Comparison of ENCODE assay signal across 32 cellular contexts in genomic region chrX:122940199-122940598, GRCh38.
A peak's percentile ranks its signal among the peaks of the same experiment; 100 is the strongest.
DNase-seq lines count a peak whose midpoint lies in the region; ATAC-seq, FAIRE-seq and TF ChIP-seq lines count a peak whose summit lies in the region.
"Had no signal": no experiment of that assay in that cellular context is flagged by ENCODE, and none has a peak within 500 bp of the region (broad histone marks: within the 10 kb centered on the region; RNA-seq: fewer than 3 reads in every experiment).

No MANE protein-coding gene starts in this region.

- no peak overlapping the region for H2BK15ac ChIP-seq in IMR-90 (ENCODE audit: low read depth, low read length)

- H4K5ac ChIP-seq in IMR-90 (ENCODE audit: low read depth, low read length): no peak overlapping the region

- ATAC-seq in HepG2 (no peak), right lobe of liver (no peak), A549 (no peak), IMR-90 (ENCODE audit: low read depth) (no peak), GM19035 (IDR thresholded peaks at IDR 0.05; ENCODE audit: unreplicated experiment) (no peak)
- ATAC-seq: CD8-positive, alpha-beta T cell had no signal

- no peak overlapping the region for H2AK5ac ChIP-seq in IMR-90 (ENCODE audit: low read depth, low read length)

- TF ChIP-seq CTCF in HepG2 (CRISPR knock-in tag; IDR thresholded peaks at IDR 0.05): no peak
- no peak for TF ChIP-seq CTCF in right lobe of liver (IDR thresholded peaks at IDR 0.05)
- no peak for TF ChIP-seq CTCF in A549 (IDR thresholded peaks at IDR 0.05)
- TF ChIP-seq CTCF in IMR-90 (conservative IDR thresholded peaks at IDR 0.05; ENCODE audit: low read depth, low read length): no peak

- TF ChIP-seq RAD21 in HepG2 (CRISPR knock-in tag; IDR thresholded peaks at IDR 0.05) (no peak), A549 (conservative IDR thresholded peaks at IDR 0.05 in 1 of 2, IDR thresholded peaks at IDR 0.05 in 1 of 2) (no peak), IMR-90 (IDR thresholded peaks at IDR 0.05; ENCODE audit: low read length) (no peak)

- H3K9ac ChIP-seq in HepG2 (ENCODE audit: insufficient read depth, low read depth, low read length) (no peak overlapping the region), IMR-90 (ENCODE audit: low read depth, low read length) (no peak overlapping the region)
- H3K9ac ChIP-seq: BLaER1; BLaER1 treated with 17β-estradiol and CSF1 and Interleukin-3, amounts not matched to agents 10 nM and 100 nM had no signal

- H4K20me1 ChIP-seq in HepG2 (ENCODE audit: insufficient read depth, low read length) (no peaks in the 10 kb centered on the region), IMR-90 (ENCODE audit: insufficient read depth, low read length) (no peaks in the 10 kb centered on the region)
- H4K20me1 ChIP-seq: BLaER1; BLaER1 treated with 17β-estradiol and CSF1 and Interleukin-3, amounts not matched to agents 10 nM and 100 nM had no signal

- no peak overlapping the region for H3K56ac ChIP-seq in IMR-90 (ENCODE audit: extremely low read depth, insufficient read depth, low read length)

- H3K4ac ChIP-seq in IMR-90 (ENCODE audit: low read depth, low read length): no peak overlapping the region

- no peak overlapping the region for H3K14ac ChIP-seq in IMR-90 (replicated peaks; ENCODE audit: low read depth, low read length)

- no peak overlapping the region for H3K18ac ChIP-seq in IMR-90 (ENCODE audit: low read depth, low read length)

- in situ Hi-C loops in HepG2 (cut with HindIII; ENCODE audit: extremely low pct_ligation_motif_present, low pct_unique_long_range_greater_than_20kb): no loop called here
- in situ Hi-C loops in IMR-90 (cut with MboI; ENCODE audit: low sequenced_read_pairs): no loop called here

- no peaks in the 10 kb centered on the region for H3K27me3 ChIP-seq in HepG2 (ENCODE audit: control insufficient read depth in 1 of 2, insufficient read depth in 2 of 2, low read length in 2 of 2)
- H3K27me3 ChIP-seq in right lobe of liver: no peaks in the 10 kb centered on the region
- no peaks in the 10 kb centered on the region for H3K27me3 ChIP-seq in IMR-90 (ENCODE audit: control insufficient read depth, insufficient read depth, low read length)
- H3K27me3 ChIP-seq: BE2C had no signal

- H3K23ac ChIP-seq in IMR-90 (ENCODE audit: low read depth, low read length): no peak overlapping the region

- POLR2A ChIA-PET in HepG2 (lab: Yijun Ruan, JAX): no interaction called here
- POLR2A ChIA-PET in A549 (lab: Yijun Ruan, JAX): no interaction called here
- POLR2A ChIA-PET in IMR-90 (lab: Charles Lee; ENCODE audit: unreplicated experiment): no interaction called here

- H2AFZ ChIP-seq in HepG2 (ENCODE audit: low read length) (no peak overlapping the region), IMR-90 (replicated peaks; ENCODE audit: low read length, poor library complexity) (no peak overlapping the region)

- H2BK20ac ChIP-seq in IMR-90 (ENCODE audit: low read depth, low read length): no peak overlapping the region

- H3K4me3 ChIP-seq in HepG2 (replicated peaks in 1 of 3; ENCODE audit: insufficient read depth in 1 of 3, low read depth in 2 of 3, low read length in 3 of 3) (no peak overlapping the region), right lobe of liver (no peak overlapping the region), A549 (no peak overlapping the region), IMR-90 (ENCODE audit: insufficient read depth, low read depth, low read length) (no peak overlapping the region)
- H3K4me3 ChIP-seq: BLaER1; BLaER1 treated with 17β-estradiol and CSF1 and Interleukin-3, amounts not matched to agents 10 nM and 100 nM had no signal

- BruUV-seq in HepG2 (replicated peaks; lab: Mats Ljungman, UMichigan): no TSS peak
- BruUV-seq in IMR-90 (replicated peaks; lab: Mats Ljungman, UMichigan): no TSS peak

- H3K4me2 ChIP-seq in HepG2 (ENCODE audit: low read depth, low read length) (no peak overlapping the region), A549 (no peak overlapping the region), IMR-90 (ENCODE audit: low read depth, low read length) (no peak overlapping the region)
- H3K4me2 ChIP-seq: BLaER1; BLaER1 treated with 17β-estradiol and CSF1 and Interleukin-3, amounts not matched to agents 10 nM and 100 nM had no signal

- TF ChIP-seq EP300 in HepG2 (IDR thresholded peaks at IDR 0.05; ENCODE audit: low read depth in 2 of 2, low read length in 2 of 2) (no peak), HepG2 (CRISPR knock-in tag; IDR thresholded peaks at IDR 0.05; ENCODE audit: borderline replicate concordance) (no peak), A549 (IDR thresholded peaks at IDR 0.05) (no peak)

- H4K91ac ChIP-seq in IMR-90 (ENCODE audit: insufficient read depth, low read depth, low read length): no peak overlapping the region

- no peak overlapping the region for H4K8ac ChIP-seq in IMR-90 (ENCODE audit: low read depth in 2 of 2, low read length in 2 of 2)

- 9% methylated on average over 1 of the region's 1 CpG for WGBS in HepG2 (ENCODE audit: low lambda C conversion rate)
- 11% methylated on average over 1 of the region's 1 CpG for WGBS in right lobe of liver (ENCODE audit: insufficient coverage, low coverage, low lambda C conversion rate, missing lambda C conversion rate)
- WGBS in A549 (ENCODE audit: missing lambda C conversion rate): 0% methylated on average over 1 of the region's 1 CpG
- no CpG with 5 or more reads among the region's 1 CpG for WGBS in IMR-90 (ENCODE audit: extremely low coverage in 2 of 2, insufficient read length in 1 of 2), 2 experiments

- no peaks in the 10 kb centered on the region for H3K9me1 ChIP-seq in IMR-90 (ENCODE audit: insufficient read depth, low read length)

- H3K9me3 ChIP-seq in HepG2 (ENCODE audit: low read length): no peaks in the 10 kb centered on the region
- H3K9me3 ChIP-seq in right lobe of liver: no peaks in the 10 kb centered on the region
- no peaks in the 10 kb centered on the region for H3K9me3 ChIP-seq in A549
- H3K9me3 ChIP-seq in IMR-90 (ENCODE audit: control insufficient read depth, insufficient read depth, low read length): no peaks in the 10 kb centered on the region
- H3K9me3 ChIP-seq: BE2C, BLaER1, Caco-2 had no signal

- no peak overlapping the region for H2AK9ac ChIP-seq in IMR-90 (replicated peaks; ENCODE audit: low read depth, low read length, poor library complexity)

- H3K36me3 ChIP-seq in HepG2 (replicated peaks in 1 of 2; ENCODE audit: control insufficient read depth in 1 of 2, insufficient read depth in 2 of 2, low read length in 2 of 2): no peaks in the 10 kb centered on the region
- no peaks in the 10 kb centered on the region for H3K36me3 ChIP-seq in right lobe of liver
- H3K36me3 ChIP-seq in IMR-90 (ENCODE audit: control insufficient read depth, insufficient read depth, low read length): no peaks in the 10 kb centered on the region
- H3K36me3 ChIP-seq: BE2C; BLaER1; BLaER1 treated with 17β-estradiol and CSF1 and Interleukin-3, amounts not matched to agents 10 nM and 100 nM had no signal

- no peak overlapping the region for H2BK120ac ChIP-seq in IMR-90 (ENCODE audit: low read depth, low read length)

- no peak for FAIRE-seq in HepG2 (lab: Jason Lieb, UNC)
- FAIRE-seq in A549 (lab: Jason Lieb, UNC): no peak
- FAIRE-seq: A204.1, D721Med had no signal

- TF ChIP-seq POLR2A in HepG2 (IDR thresholded peaks at IDR 0.05; ENCODE audit: insufficient read depth in 1 of 2, low read depth in 2 of 2, low read length in 2 of 2) (no peak), right lobe of liver (IDR thresholded peaks at IDR 0.05) (no peak), A549 (IDR thresholded peaks at IDR 0.05; ENCODE audit: low read length) (no peak), IMR-90 (IDR thresholded peaks at IDR 0.05; ENCODE audit: low read depth, low read length) (no peak)

- no peak overlapping the region for H3K27ac ChIP-seq in HepG2 (ENCODE audit: extremely low read length, insufficient read depth, low read length)
- no peak overlapping the region for H3K27ac ChIP-seq in right lobe of liver
- no peak overlapping the region for H3K27ac ChIP-seq in A549
- H3K27ac ChIP-seq in IMR-90 (ENCODE audit: insufficient read depth, low read length): no peak overlapping the region
- H3K27ac ChIP-seq: 22Rv1; BLaER1; BLaER1 treated with 17β-estradiol and CSF1 and Interleukin-3, amounts not matched to agents 10 nM and 100 nM; C4-2B had no signal

- H3K4me1 ChIP-seq in HepG2 (ENCODE audit: insufficient read depth, low read length) (no peaks in the 10 kb centered on the region), right lobe of liver (no peaks in the 10 kb centered on the region), A549 (no peaks in the 10 kb centered on the region), IMR-90 (ENCODE audit: control insufficient read depth, insufficient read depth, low read length) (no peaks in the 10 kb centered on the region)
- H3K4me1 ChIP-seq: BE2C; BLaER1; BLaER1 treated with 17β-estradiol and CSF1 and Interleukin-3, amounts not matched to agents 10 nM and 100 nM; Caco-2 had no signal

- dilution Hi-C loops in IMR-90 (cut with HindIII; ENCODE audit: low sequenced_read_pairs, unreplicated experiment): no loop called here

- intact Hi-C loops in HepG2 (cut with micrococcal nuclease; ENCODE audit: unreplicated experiment) (no loop called here), right lobe of liver (cut with DNase I) (no loop called here), IMR-90 (cut with micrococcal nuclease) (no loop called here)

- H3K79me1 ChIP-seq in IMR-90 (ENCODE audit: low read depth in 1 of 2, low read length in 2 of 2): no peaks in the 10 kb centered on the region

- CTCF ChIA-PET in HepG2 (lab: Yijun Ruan, JAX; ENCODE audit: low intra/inter-chr PET ratio, low total read pairs): no interaction called here
- CTCF ChIA-PET in A549 (lab: Yijun Ruan, JAX): no interaction called here
- CTCF ChIA-PET in IMR-90 (lab: Yijun Ruan, JAX): no interaction called here

- no peak overlapping the region for H2BK5ac ChIP-seq in IMR-90 (ENCODE audit: low read depth, low read length, poor library complexity, severe bottlenecking)

- no peaks in the 10 kb centered on the region for H3K79me2 ChIP-seq in HepG2 (ENCODE audit: insufficient read depth, low read length)

- DNase-seq in HepG2 (ENCODE audit: low spot score) (no peak), right lobe of liver (no peak), A549 (ENCODE audit: low read depth in 1 of 2, low spot score in 1 of 2) (no peak), IMR-90 (no peak)
- no peak for DNase-seq in activated T-cell treated with anti-CD3 and anti-CD28 coated beads, Interleukin-2, amount 50 U/mL, for 48 hours
- DNase-seq: 8988T; ACHN; AML-193; BE2C; C1 segment of cervical spinal cord; Caco-2; Calu3; CD4-positive, alpha-beta memory T cell; CD4-positive, alpha-beta T cell; CD4-positive, CD25-positive, alpha-beta regulatory T cell; CD8-positive, alpha-beta memory T cell; CD8-positive, alpha-beta T cell; COR-L47; DMS 273 treated with DMSO at 0.1 percent for 48 hours; DMS153; DMS53; DMS79; DMS79 treated with DMSO at 0.1 percent for 48 hours; DND-41; EL had no signal

TF ChIP-seq in HepG2, 621 proteins besides CTCF, POLR2A, EP300 and RAD21 (continues in another document):
- no peak for TF ChIP-seq KDM6A (CRISPR knock-in tag; IDR thresholded peaks at IDR 0.05; ENCODE audit: low read depth)

TF ChIP-seq in A549, 52 proteins besides CTCF, POLR2A, EP300 and RAD21:
- TF ChIP-seq JUNB (IDR thresholded peaks at IDR 0.05) (no peak), MAFK (IDR thresholded peaks at IDR 0.05; ENCODE audit: partially characterized antibody) (peak; percentile 46)

TF ChIP-seq in IMR-90, 13 proteins besides CTCF, POLR2A, EP300 and RAD21:
- TF ChIP-seq MAFK (IDR thresholded peaks at IDR 0.05; ENCODE audit: low read depth, low read length) (peak; percentile 53), RFX5 (IDR thresholded peaks at IDR 0.05; ENCODE audit: low read depth, low read length) (no peak)

Comparison
In these comparisons a context has a peak if more than half of its experiments do, and no peak if none do; other contexts are left out.
1. Of the 38 proteins assayed by ChIP-seq in both HepG2 and A549: peak only in HepG2: none; only in A549: none; in both: MAFK; in neither: 37.